Comparison of ENCODE assay signal across 1 cellular context in the genomic region with DNA sequence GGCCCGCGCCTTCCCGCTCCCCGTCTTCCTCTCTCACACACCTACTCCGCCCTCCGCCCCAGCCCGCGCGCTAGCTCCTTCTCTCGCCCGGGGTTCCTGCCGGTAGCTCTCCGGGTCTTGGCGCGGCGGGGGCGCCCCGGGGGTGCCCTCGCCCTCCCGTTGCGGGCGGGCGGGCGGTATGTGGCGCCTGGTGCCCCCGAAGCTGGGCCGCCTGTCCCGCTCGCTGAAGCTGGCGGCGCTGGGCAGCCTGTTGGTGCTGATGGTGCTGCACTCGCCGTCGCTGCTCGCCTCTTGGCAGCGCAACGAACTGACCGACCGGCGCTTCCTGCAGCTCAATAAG.
TF ChIP-seq lines count a peak whose summit lies in the region.

No MANE protein-coding gene starts in this region.

TF ChIP-seq in IMR-90, 13 proteins besides CTCF, POLR2A, EP300 and RAD21:
- TF ChIP-seq CHD1 (IDR thresholded peaks at IDR 0.05; ENCODE audit: low read depth, low read length) (0 out of 2 replicates have a peak, but pooled peaks have one; percentile 6), MXI1 (IDR thresholded peaks at IDR 0.05; ENCODE audit: borderline replicate concordance, low read depth, low read length) (no peak)
